In the genomic region with DNA sequence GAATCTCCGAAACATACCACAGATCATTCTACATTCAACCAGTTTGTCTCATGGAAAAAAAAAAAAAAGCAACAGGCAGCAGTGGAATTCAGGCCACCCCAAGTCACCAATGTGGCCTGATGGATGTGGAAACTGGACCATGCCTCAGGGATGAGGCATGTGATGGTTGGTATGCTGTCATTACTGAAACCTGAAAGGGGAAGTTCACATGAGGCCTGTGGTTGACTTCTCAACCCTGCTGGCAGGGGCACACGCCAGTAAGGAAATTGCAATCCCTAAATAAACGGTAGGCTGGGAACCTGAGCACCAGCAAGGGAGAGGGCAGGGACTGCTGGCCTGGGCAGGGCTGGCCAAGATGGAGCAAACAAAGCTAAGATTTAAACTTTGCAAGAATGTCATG, we compare ENCODE assay signal across 11 cellular contexts.
DNase-seq lines count a peak whose midpoint lies in the region; ATAC-seq and TF ChIP-seq lines count a peak whose summit lies in the region.
"Had no signal": no experiment of that assay in that cellular context is flagged by ENCODE, and none has a peak within 500 bp of the region (broad histone marks: within the 10 kb centered on the region; RNA-seq: fewer than 3 reads in every experiment).

No MANE protein-coding gene starts in this region.

- no peak overlapping the region for H3K9ac ChIP-seq in MM.1S (ENCODE audit: low read length)

- TF ChIP-seq CTCF in MM.1S (IDR thresholded peaks at IDR 0.05; ENCODE audit: low read length) (no peak), fibroblast of the aortic adventitia (IDR thresholded peaks at IDR 0.05; ENCODE audit: insufficient read depth, low read length) (no peak)

- H3F3A ChIP-seq in MM.1S (ENCODE audit: insufficient read depth, low read length) = no peaks in the 10 kb centered on the region

- H3K4me2 ChIP-seq in MM.1S (ENCODE audit: low read depth, low read length) = peak overlapping the region; percentile 25

- DNase-seq in MM.1S = peak; percentile 50
- peak; percentile 10 for DNase-seq in fibroblast of the aortic adventitia (ENCODE audit: low read depth)
- DNase-seq in NCI-H446 (lab: John Stamatoyannopoulos, UW) = no peak
- DNase-seq in NCI-H1417 (lab: John Stamatoyannopoulos, UW) = no peak
- no peak for DNase-seq in HuH-7 (ENCODE audit: low spot score)
- DNase-seq: activated naive CD8-positive, alpha-beta T cell treated with anti-CD3 and anti-CD28 coated beads, Interleukin-2, amount 10 ng/mL, durations not matched to agents 7 days and 5 days; CD4-positive, CD25-positive, alpha-beta regulatory T cell had no signal

- H3K27ac ChIP-seq in ACC112 (ENCODE audit: low read depth, low read length) (peak overlapping the region; percentile 9; the same call in 1 of the 2 replicates), MM.1S (ENCODE audit: low read length) (no peak overlapping the region)
- H3K27ac ChIP-seq: SJCRH30 had no signal

- H4K20me1 ChIP-seq in MM.1S (ENCODE audit: insufficient read depth, low read length) = no peaks in the 10 kb centered on the region

- H2AFZ ChIP-seq in ACC112 (ENCODE audit: low read length, unreplicated experiment) = no peak overlapping the region
- H2AFZ ChIP-seq in MM.1S (ENCODE audit: low read length) = no peak overlapping the region

- H3K4me1 ChIP-seq in ACC112 (ENCODE audit: control insufficient read depth, insufficient read depth, low read length, unreplicated experiment) (peaks cover 8% of the 10 kb centered on the region), MM.1S (ENCODE audit: low read length) (peaks cover 16% of the 10 kb centered on the region)

- H3K9me3 ChIP-seq in MM.1S (replicated peaks; ENCODE audit: insufficient read depth, low read length) = no peaks in the 10 kb centered on the region

- H3K4me3 ChIP-seq in ACC112 (ENCODE audit: low read depth, low read length) = no peak overlapping the region
- H3K4me3 ChIP-seq in MM.1S (ENCODE audit: low read length) = no peak overlapping the region
- no peak overlapping the region for H3K4me3 ChIP-seq in fibroblast of the aortic adventitia (ENCODE audit: low read depth, low read length)
- H3K4me3 ChIP-seq: SJCRH30 had no signal

- no peaks in the 10 kb centered on the region; the same call in 1 of the 2 replicates for H3K27me3 ChIP-seq in ACC112 (ENCODE audit: insufficient read depth, low read length)
- no peaks in the 10 kb centered on the region for H3K27me3 ChIP-seq in MM.1S (replicated peaks; ENCODE audit: insufficient read depth, low read length)
- H3K27me3 ChIP-seq: SJCRH30 had no signal

- H3K36me3 ChIP-seq in ACC112 (ENCODE audit: insufficient read depth, low read length) (no peaks in the 10 kb centered on the region), MM.1S (replicated peaks; ENCODE audit: insufficient read depth, low read length) (no peaks in the 10 kb centered on the region)
- H3K36me3 ChIP-seq: SJCRH30 had no signal

- ATAC-seq in GM19395 (IDR thresholded peaks at IDR 0.05; ENCODE audit: unreplicated experiment) (peak; percentile 61), GM21390 (IDR thresholded peaks at IDR 0.05; ENCODE audit: unreplicated experiment) (no peak)

- H3K9me2 ChIP-seq in MM.1S (replicated peaks; ENCODE audit: insufficient read depth, low read length) = no peaks in the 10 kb centered on the region

- H3K79me2 ChIP-seq in ACC112 (ENCODE audit: control insufficient read depth, insufficient read depth, low read length, unreplicated experiment) (no peaks in the 10 kb centered on the region), MM.1S (ENCODE audit: low read length) (no peaks in the 10 kb centered on the region)

Comparison
In these comparisons a context has a peak if more than half of its experiments do, and no peak if none do; other contexts are left out.
1. DNase-seq: peak in MM.1S (single experiment) and fibroblast of the aortic adventitia (single experiment); none in NCI-H446 (0 of 2), NCI-H1417 (0 of 3) and HuH-7 (single experiment).